ENCODE assay signal across 8 cellular contexts in the genomic region with DNA sequence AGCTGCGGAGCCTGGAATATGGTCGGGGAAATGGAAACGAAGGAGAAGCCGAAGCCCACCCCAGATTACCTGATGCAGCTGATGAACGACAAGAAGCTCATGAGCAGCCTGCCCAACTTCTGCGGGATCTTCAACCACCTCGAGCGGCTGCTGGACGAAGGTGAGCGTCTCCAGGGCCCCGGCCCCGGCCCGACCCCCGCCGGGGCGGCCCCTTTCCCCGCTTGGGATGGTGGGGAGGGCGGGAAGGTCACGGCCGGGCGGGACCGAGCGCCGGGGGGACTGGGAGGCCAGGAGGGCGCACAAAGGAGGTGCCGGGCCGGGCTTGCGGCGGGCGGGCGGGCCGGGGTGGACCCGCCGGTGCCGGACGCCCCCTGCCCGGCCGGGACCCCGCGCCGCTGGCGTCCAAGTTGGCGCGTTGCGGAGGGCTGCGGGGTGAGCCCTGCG. TPM values are rescaled to one million over a fixed set of nuclear protein-coding genes. Genes with fewer than 3 reads are reported as not detected.
DNase-seq lines count a peak whose midpoint lies in the region; ATAC-seq and TF ChIP-seq lines count a peak whose summit lies in the region.

No MANE protein-coding gene starts in this region.

- no peak for ATAC-seq in effector memory CD8-positive, alpha-beta T cell (replicated peaks)

- H3K27me3 Mint-ChIP-seq in effector memory CD8-positive, alpha-beta T cell = no peaks in the 10 kb centered on the region
- H3K27me3 Mint-ChIP-seq in neural progenitor cell (ENCODE audit: insufficient read depth, low read depth) = peaks cover 5% of the 10 kb centered on the region

- no peaks in the 10 kb centered on the region for H3K9me3 ChIP-seq in neural progenitor cell (ENCODE audit: low read depth)

- no peaks in the 10 kb centered on the region for H3K27me3 ChIP-seq in neural progenitor cell

- peak overlapping the region; percentile 72 for H3K9ac ChIP-seq in neural progenitor cell

- peaks cover 35% of the 10 kb centered on the region for H3K36me3 Mint-ChIP-seq in effector memory CD8-positive, alpha-beta T cell (ENCODE audit: insufficient read depth)
- peaks cover 11% of the 10 kb centered on the region for H3K36me3 Mint-ChIP-seq in neural progenitor cell

- no peaks in the 10 kb centered on the region for H3K9me3 Mint-ChIP-seq in effector memory CD8-positive, alpha-beta T cell
- peaks cover 8% of the 10 kb centered on the region for H3K9me3 Mint-ChIP-seq in neural progenitor cell

- peaks cover 44% of the 10 kb centered on the region for H4K20me1 ChIP-seq in neural progenitor cell (ENCODE audit: low read depth)

- H3K36me3 ChIP-seq in neural progenitor cell = no peaks in the 10 kb centered on the region

- DNase-seq in D341Med (ENCODE audit: low spot score) = peak; percentile 56
- no peak for DNase-seq in HFF-Myc (ENCODE audit: extremely low read depth, low read depth)
- DNase-seq in T-helper 9 cell = peak; percentile 23
- peak; percentile 3 to 34 (median 17) for DNase-seq in effector memory CD8-positive, alpha-beta T cell
- DNase-seq in neural progenitor cell (ENCODE audit: low spot score) = no peak
- DNase-seq in KG1 (lab: John Stamatoyannopoulos, UW) = no peak
- DNase-seq in amniotic stem cell (lab: John Stamatoyannopoulos, UW) = no peak
- no peak for DNase-seq in kidney glomerular epithelial cell (lab: John Stamatoyannopoulos, UW)

- H3K27ac Mint-ChIP-seq in effector memory CD8-positive, alpha-beta T cell = peak overlapping the region; percentile 80 to 90
- H3K27ac Mint-ChIP-seq in neural progenitor cell = no peak overlapping the region

- TF ChIP-seq CTCF in HFF-Myc (IDR thresholded peaks at IDR 0.05; ENCODE audit: low read depth, low read length, missing control alignments) (no peak), neural progenitor cell (IDR thresholded peaks at IDR 0.05) (no peak)

- H2AFZ ChIP-seq in neural progenitor cell (replicated peaks) = no peak overlapping the region

- peak overlapping the region; percentile 96 for H3K4me2 ChIP-seq in neural progenitor cell

- peaks cover 31 to 42% of the 10 kb centered on the region in 2 donors for H3K4me1 Mint-ChIP-seq in effector memory CD8-positive, alpha-beta T cell (ENCODE audit: low read depth in 2 of 2)
- peaks cover 27% of the 10 kb centered on the region for H3K4me1 Mint-ChIP-seq in neural progenitor cell

- H3K27ac ChIP-seq in neural progenitor cell = peak overlapping the region; percentile 83

- peaks cover 40% of the 10 kb centered on the region for H3K4me1 ChIP-seq in neural progenitor cell

- H3K4me3 ChIP-seq in HFF-Myc (replicated peaks; ENCODE audit: low read depth, low read length) (peak overlapping the region; percentile 65), neural progenitor cell (peak overlapping the region; percentile 92)

- peaks cover 13% of the 10 kb centered on the region for H3F3A ChIP-seq in neural progenitor cell (ENCODE audit: low read depth)

- H3K79me2 ChIP-seq in neural progenitor cell (ENCODE audit: low read depth) = peaks cover 73% of the 10 kb centered on the region

- H3K4me3 Mint-ChIP-seq in effector memory CD8-positive, alpha-beta T cell = peak overlapping the region; percentile 81
- peak overlapping the region; percentile 89 for H3K4me3 Mint-ChIP-seq in neural progenitor cell

RNA-seq across cellular contexts. Expression of gene QKI, which starts 0.7 kb away (rescaled TPM):
- 212 and 216 TPM in 2 replicates for total RNA-seq in neural progenitor cell (ENCODE audit: low replicate concordance)

Comparison
In these comparisons a context has a peak if more than half of its experiments do, and no peak if none do; other contexts are left out.
1. DNase-seq: peak in D341Med (single experiment), T-helper 9 cell (single experiment) and effector memory CD8-positive, alpha-beta T cell (3 of 3); none in HFF-Myc (single experiment), neural progenitor cell (single experiment), KG1 (single experiment), amniotic stem cell (single experiment) and kidney glomerular epithelial cell (single experiment).